Comparison of ENCODE assay signal across 8 cellular contexts in the genomic region with DNA sequence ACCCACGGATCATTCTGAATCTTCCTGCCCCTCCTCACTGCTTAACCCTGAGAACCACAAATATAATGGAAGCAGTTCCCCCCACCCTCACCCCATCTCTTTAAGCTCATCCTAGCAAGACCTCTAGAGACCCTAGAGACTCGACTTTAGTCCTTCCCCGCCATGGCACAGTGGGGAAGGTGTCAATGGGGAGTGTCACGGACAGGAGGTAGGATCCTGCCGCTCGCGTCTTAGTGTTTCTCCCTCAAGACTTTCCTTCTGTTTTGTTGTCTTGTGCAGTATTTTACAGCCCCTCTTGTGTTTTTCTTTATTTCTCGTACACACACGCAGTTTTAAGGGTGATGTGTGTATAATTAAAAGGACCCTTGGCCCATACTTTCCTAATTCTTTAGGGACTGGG. TPM values are rescaled to one million over a fixed set of nuclear protein-coding genes. Genes with fewer than 3 reads are reported as not detected.
A peak's percentile ranks its signal among the peaks of the same experiment; 100 is the strongest.
DNase-seq lines count a peak whose midpoint lies in the region; FAIRE-seq and TF ChIP-seq lines count a peak whose summit lies in the region.

No MANE protein-coding gene starts in this region.

- peaks cover 4% of the 10 kb centered on the region for H3K27me3 Mint-ChIP-seq in nephron (ENCODE audit: low read depth)

- TF ChIP-seq CTCF in AG09309 (IDR thresholded peaks at IDR 0.05; ENCODE audit: control insufficient read depth, insufficient read depth, low read depth, low read length, missing control alignments) (no peak), dorsolateral prefrontal cortex (IDR thresholded peaks at IDR 0.05 in 54 of 56, conservative IDR thresholded peaks at IDR 0.05 in 2 of 56; ENCODE audit: low read depth in 1 of 56, partially characterized antibody in 56 of 56) (no peak), nephron (IDR thresholded peaks at IDR 0.05; ENCODE audit: unreplicated experiment in 3 of 3) (no peak), D721Med (IDR thresholded peaks at IDR 0.05; ENCODE audit: insufficient read depth, missing control alignments) (no peak)

- no peaks in the 10 kb centered on the region for H3K9me3 Mint-ChIP-seq in nephron

- H3K36me3 ChIP-seq in MG63: peaks cover 49% of the 10 kb centered on the region

- intact Hi-C loops in dorsolateral prefrontal cortex (cut with DNase I): loop anchor here in 1 of 2 donors (2.0 to 5.0 kb wide), 2 partner anchors 17 to 120 kb away; a partner anchor contains a TSS

- peaks cover 35% of the 10 kb centered on the region for H3K36me3 Mint-ChIP-seq in nephron (ENCODE audit: low read depth)

- no peaks in the 10 kb centered on the region for H3K9me3 ChIP-seq in MG63

- H3K4me3 ChIP-seq in AG09309 (ENCODE audit: control insufficient read depth, low read depth, low read length): peak overlapping the region; percentile 76; the same call in 1 of the 2 replicates
- H3K4me3 ChIP-seq in MG63: peak overlapping the region; percentile 87
- H3K4me3 ChIP-seq in dorsolateral prefrontal cortex: peak overlapping the region in 58 of 59 donors; percentile 55 to 94 (median 80)

- no peak for DNase-seq in AG09309 (ENCODE audit: low read depth)
- DNase-seq in MG63: no peak
- peak in 1 of 10 donors; percentile 23 for DNase-seq in dorsolateral prefrontal cortex
- no peak for DNase-seq in DMS79 treated with DMSO at 0.1 percent for 48 hours (lab: John Stamatoyannopoulos, UW)
- no peak for DNase-seq in AG08395 (ENCODE audit: low spot score)
- no peak for DNase-seq in retina
- no peak for DNase-seq in D721Med (ENCODE audit: insufficient read length, low spot score)

- H3K27me3 ChIP-seq in MG63 (no peaks in the 10 kb centered on the region), dorsolateral prefrontal cortex (no peaks in the 10 kb centered on the region)

- H3K4me3 Mint-ChIP-seq in nephron: peak overlapping the region; percentile 97 to 100 (median 99)

- FAIRE-seq in D721Med (lab: Jason Lieb, UNC): no peak

- peak overlapping the region; percentile 99 to 100 (median 100) for H3K27ac Mint-ChIP-seq in nephron

- peak overlapping the region in 58 of 59 donors; percentile 83 to 100 (median 98) for H3K27ac ChIP-seq in dorsolateral prefrontal cortex

- peaks cover 22% of the 10 kb centered on the region for H3K4me1 Mint-ChIP-seq in nephron

RNA-seq across cellular contexts. Expression of a gene that starts 0.7 kb away (rescaled TPM):
- 161 and 219 TPM in 2 replicates for total RNA-seq in MG63 (2014; rRNA removed; shearing (Covaris generic); ENCODE audit: low replicate concordance)
- 10 to 100 TPM; 16.6 to 45.3 (median 27.0) TPM for total RNA-seq in dorsolateral prefrontal cortex

RNA-seq across cellular contexts. Expression of a gene that starts 18.2 kb away (rescaled TPM):
- total RNA-seq in MG63 (2014; rRNA removed; shearing (Covaris generic); ENCODE audit: low replicate concordance): 12.7 and 13.1 TPM in 2 replicates
- 10 to 100 TPM; 30.5 to 80.5 (median 49.8) TPM for total RNA-seq in dorsolateral prefrontal cortex

RNA-seq across cellular contexts. Expression of a gene that starts 29.9 kb away (rescaled TPM):
- total RNA-seq in MG63 (2014; rRNA removed; shearing (Covaris generic); ENCODE audit: low replicate concordance): 2.3 TPM in 1 of 2 replicates, not detected in the other
- total RNA-seq in dorsolateral prefrontal cortex: 1 to 10 TPM in 111 of 120 experiments, under 1 TPM in 7, not detected in 2; 0.67 to 8.6 (median 2.6) TPM

RNA-seq across cellular contexts. Expression of a gene that starts 35.7 kb away (rescaled TPM):
- 0.59 TPM in 1 of 2 replicates, not detected in the other for total RNA-seq in MG63 (2014; rRNA removed; shearing (Covaris generic); ENCODE audit: low replicate concordance)
- 100 to 1,000 TPM in 104 of 120 experiments, 10 to 100 TPM in 16; 50.9 to 507 (median 173) TPM for total RNA-seq in dorsolateral prefrontal cortex

RNA-seq across cellular contexts. Expression of a gene that starts 58.7 kb away (rescaled TPM):
- 0.49 TPM in 1 of 2 replicates, not detected in the other for total RNA-seq in MG63 (2014; rRNA removed; shearing (Covaris generic); ENCODE audit: low replicate concordance)
- total RNA-seq in dorsolateral prefrontal cortex: 10 to 100 TPM; 10.4 to 48.3 (median 27.5) TPM
